Comparison of ENCODE assay signal across 18 cellular contexts in genomic region chr2:695111-695510, GRCh38. TPM values are rescaled to one million over a fixed set of nuclear protein-coding genes. Genes with fewer than 3 reads are reported as not detected.
DNase-seq lines count a peak whose midpoint lies in the region; ATAC-seq and TF ChIP-seq lines count a peak whose summit lies in the region.
"Had no signal": no experiment of that assay in that cellular context is flagged by ENCODE, and none has a peak within 500 bp of the region (broad histone marks: within the 10 kb centered on the region; RNA-seq: fewer than 3 reads in every experiment).

No MANE protein-coding gene starts in this region.

- WGBS in hepatocyte (ENCODE audit: low lambda C conversion rate, missing lambda C conversion rate): 86% methylated on average over 3 of the region's 3 CpGs
- 31 to 53% (median 36%) methylated on average over 3 of the region's 3 CpGs for WGBS in stomach, 5 donors

- H3K4me2 ChIP-seq in hepatocyte: peak overlapping the region; percentile 47

- H3K27ac ChIP-seq in hepatocyte: peak overlapping the region; percentile 64
- peak overlapping the region in 1 of 5 donors; percentile 22 for H3K27ac ChIP-seq in stomach
- H3K27ac ChIP-seq: upper lobe of left lung had no signal

- no peaks in the 10 kb centered on the region for H3K9me2 ChIP-seq in hepatocyte (replicated peaks; ENCODE audit: insufficient read depth)

- H3K36me3 ChIP-seq in hepatocyte (replicated peaks; ENCODE audit: insufficient read depth, low read depth) (no peaks in the 10 kb centered on the region), stomach (no peaks in the 10 kb centered on the region)
- H3K36me3 ChIP-seq: upper lobe of left lung had no signal

- H3K9me3 ChIP-seq in hepatocyte (ENCODE audit: low read depth) (no peaks in the 10 kb centered on the region), stomach (peaks cover 0 to 8% (median 3%) of the 10 kb centered on the region in 4 donors)

- H3K4me1 ChIP-seq in hepatocyte (ENCODE audit: insufficient read depth) (peaks cover 8% of the 10 kb centered on the region), stomach (peaks cover 0 to 21% (median 11%) of the 10 kb centered on the region in 4 donors)

- H4K20me1 ChIP-seq in hepatocyte (ENCODE audit: insufficient read depth, poor library complexity, severe bottlenecking): no peaks in the 10 kb centered on the region

- peak; percentile 5 for DNase-seq in NCI-H2107 treated with DMSO at 0.1 percent for 48 hours (lab: John Stamatoyannopoulos, UW; ENCODE audit: unreplicated experiment)
- DNase-seq in NCI-H2107 (lab: John Stamatoyannopoulos, UW): no peak
- DNase-seq in M059J (ENCODE audit: low read depth): peak; percentile 20
- no peak for DNase-seq in hepatocyte (ENCODE audit: low spot score)
- peak; percentile 80 for DNase-seq in stomach
- no peak for DNase-seq in NCI-H2196 (lab: John Stamatoyannopoulos, UW; ENCODE audit: unreplicated experiment)
- no peak for DNase-seq in GM20000 (ENCODE audit: low spot score)
- DNase-seq: activated CD4-positive, alpha-beta memory T cell treated with anti-CD3 and anti-CD28 coated beads for 36 hours; activated naive CD4-positive, alpha-beta T cell treated with anti-CD3 and anti-CD28 coated beads for 36 hours; activated T-cell treated with anti-CD3 and anti-CD28 coated beads, Interleukin-2, amount 50 U/mL, for 1 hour; CD8-positive, alpha-beta T cell; H9; hippocampal formation; NCI-H2227 treated with DMSO at 0.1 percent for 48 hours; NK-92 treated with Interleukin-12 subunit alpha and Interleukin-12 subunit beta, amount 100 ng/mL, for 24 hours; upper lobe of left lung had no signal

- intact Hi-C loops in stomach (cut with DNase I; ENCODE audit: low total_unique reads): no loop called here

- TF ChIP-seq EP300 in stomach (IDR thresholded peaks at IDR 0.05): no peak

- no peak for TF ChIP-seq CTCF in hepatocyte (IDR thresholded peaks at IDR 0.05; ENCODE audit: poor library complexity)
- TF ChIP-seq CTCF in stomach (IDR thresholded peaks at IDR 0.05): no peak
- TF ChIP-seq CTCF in GM20000 (IDR thresholded peaks at IDR 0.05; ENCODE audit: extremely low read depth, missing control alignments): no peak

- H3K27me3 ChIP-seq in hepatocyte (no peaks in the 10 kb centered on the region), stomach (no peaks in the 10 kb centered on the region)
- H3K27me3 ChIP-seq: upper lobe of left lung had no signal

- no peak overlapping the region for H3K4me3 ChIP-seq in hepatocyte
- no peak overlapping the region for H3K4me3 ChIP-seq in stomach
- H3K4me3 ChIP-seq: upper lobe of left lung had no signal

- H2AFZ ChIP-seq in hepatocyte: no peak overlapping the region

- TF ChIP-seq POLR2A in stomach (IDR thresholded peaks at IDR 0.05): no peak

- H3K79me2 ChIP-seq in hepatocyte: no peaks in the 10 kb centered on the region

- ATAC-seq in HG02840 (IDR thresholded peaks at IDR 0.05; ENCODE audit: low FRiP score, unreplicated experiment): no peak
- ATAC-seq: CD8-positive, alpha-beta T cell; stimulated activated memory B cell treated with anti-CD40 and anti-IgM and Interleukin-4, amounts not matched to agents 10 μg/mL and 1 μg/mL and 100 μg/mL, for 72 hours had no signal

RNA-seq across cellular contexts. Expression of gene TMEM18, which starts 17.9 kb away (rescaled TPM):
- 15.3 and 29.9 TPM in 2 replicates for total RNA-seq in M059J (2014; rRNA removed; shearing (Covaris generic))
- total RNA-seq in hepatocyte (35.2 and 35.4 TPM in 2 replicates), stomach (10 to 100 TPM in 3 of 5 donors, 1 to 10 TPM in 2; 1.4 to 20.7 (median 12.9) TPM)
- polyA plus RNA-seq in hepatocyte (43.1 and 47.1 TPM in 2 replicates), stomach (10 to 100 TPM; 12.6 to 31.1 (median 17.3) TPM)

Comparison
In these comparisons a context has a peak if more than half of its experiments do, and no peak if none do; other contexts are left out.
1. DNase-seq: peak in NCI-H2107 treated with DMSO at 0.1 percent for 48 hours (single experiment), M059J (single experiment) and stomach (single experiment); none in NCI-H2107 (single experiment), hepatocyte (single experiment), NCI-H2196 (single experiment) and GM20000 (single experiment).